In the genomic region with DNA sequence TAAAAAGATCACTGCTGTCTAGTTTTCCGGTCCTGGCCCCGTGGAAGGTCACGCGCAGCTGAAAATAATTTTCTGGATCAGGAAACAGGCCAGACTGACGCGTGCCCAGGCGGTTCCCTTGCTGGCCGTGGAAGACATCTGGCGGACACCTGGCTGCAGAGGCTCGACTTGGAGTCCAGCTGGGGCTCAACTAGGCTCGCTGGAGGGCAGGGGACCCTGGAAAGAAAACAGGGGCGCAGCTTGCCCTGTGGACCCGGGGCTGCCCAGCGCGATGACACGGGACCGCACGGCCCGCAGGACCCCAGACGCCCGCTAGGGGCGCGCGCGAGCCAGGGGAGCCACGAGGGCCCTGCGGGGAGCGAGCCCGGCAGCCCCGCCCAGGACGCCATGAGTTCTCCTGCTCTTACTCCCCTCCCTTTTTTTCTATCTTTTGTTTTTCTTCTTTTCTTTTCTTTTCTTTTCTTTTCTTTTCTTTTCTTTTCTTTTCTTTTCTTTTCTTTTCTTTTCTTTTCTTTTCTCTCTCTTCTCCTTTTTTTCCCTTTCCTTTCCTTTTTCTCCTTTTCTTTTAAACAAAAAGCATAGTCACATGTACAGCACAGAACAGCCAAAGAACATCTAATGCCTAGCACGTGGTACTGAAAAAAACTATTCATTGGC, we compare ENCODE assay signal across 8 cellular contexts. TPM values are rescaled to one million over a fixed set of nuclear protein-coding genes. Genes with fewer than 3 reads are reported as not detected.
DNase-seq lines count a peak whose midpoint lies in the region; ATAC-seq and TF ChIP-seq lines count a peak whose summit lies in the region.

No MANE protein-coding gene starts in this region.

- no peaks in the 10 kb centered on the region for H3K79me2 ChIP-seq in hepatocyte
- no peaks in the 10 kb centered on the region for H3K79me2 ChIP-seq in smooth muscle cell (ENCODE audit: low read depth)
- no peaks in the 10 kb centered on the region for H3K79me2 ChIP-seq in PC-9 (ENCODE audit: low read depth)

- H3K4me3 ChIP-seq in hepatocyte = no peak overlapping the region
- H3K4me3 ChIP-seq in smooth muscle cell = peak overlapping the region; percentile 32
- H3K4me3 ChIP-seq in PC-9 = no peak overlapping the region

- no peak overlapping the region for H3K27ac Mint-ChIP-seq in T-helper 17 cell

- TF ChIP-seq CTCF in hepatocyte (IDR thresholded peaks at IDR 0.05; ENCODE audit: poor library complexity) = peak; percentile 90
- TF ChIP-seq CTCF in smooth muscle cell (IDR thresholded peaks at IDR 0.05; ENCODE audit: borderline replicate concordance, insufficient read depth, poor library complexity, severe bottlenecking) = peak; percentile 96
- no peak for TF ChIP-seq CTCF in PC-9 (conservative IDR thresholded peaks at IDR 0.05)

- WGBS in hepatocyte (ENCODE audit: low lambda C conversion rate, missing lambda C conversion rate) = 16% methylated on average over 31 of the region's 32 CpGs
- WGBS in smooth muscle cell (ENCODE audit: low lambda C conversion rate) = 21% methylated on average over 32 of the region's 32 CpGs

- POLR2A ChIA-PET in PC-9 (lab: Charles Lee; ENCODE audit: unreplicated experiment) = no interaction called here

- H3K27me3 ChIP-seq in hepatocyte (no peaks in the 10 kb centered on the region), smooth muscle cell (ENCODE audit: low read depth) (no peaks in the 10 kb centered on the region), PC-9 (ENCODE audit: insufficient read depth, low read depth) (no peaks in the 10 kb centered on the region)

- H2AFZ ChIP-seq in hepatocyte (peak overlapping the region; percentile 24), smooth muscle cell (ENCODE audit: low read depth) (no peak overlapping the region), PC-9 (no peak overlapping the region)

- H3F3A ChIP-seq in smooth muscle cell (ENCODE audit: low read depth) = no peaks in the 10 kb centered on the region
- peaks cover 9% of the 10 kb centered on the region; the same call in 1 of the 2 replicates for H3F3A ChIP-seq in PC-9 (ENCODE audit: insufficient read depth, low read depth)

- CTCF ChIA-PET in PC-9 (lab: Charles Lee) = interaction anchor here (0.6 kb wide), 1 partner anchor 185 kb away, joined by 16 read pairs; no protein-coding TSS in a partner anchor

- peak overlapping the region; percentile 40 for H3K27ac ChIP-seq in hepatocyte
- H3K27ac ChIP-seq in smooth muscle cell (ENCODE audit: low read depth) = no peak overlapping the region
- H3K27ac ChIP-seq in PC-9 = no peak overlapping the region

- no peak overlapping the region for H3K4me3 Mint-ChIP-seq in T-helper 17 cell

- H3K9me2 ChIP-seq in hepatocyte (replicated peaks; ENCODE audit: insufficient read depth) = no peaks in the 10 kb centered on the region
- no peaks in the 10 kb centered on the region for H3K9me2 ChIP-seq in PC-9 (ENCODE audit: insufficient read depth)

- peaks cover 5% of the 10 kb centered on the region for H3K4me1 ChIP-seq in hepatocyte (ENCODE audit: insufficient read depth)
- H3K4me1 ChIP-seq in smooth muscle cell (ENCODE audit: low read depth) = no peaks in the 10 kb centered on the region
- H3K4me1 ChIP-seq in PC-9 (replicated peaks; ENCODE audit: insufficient read depth) = peaks cover 23% of the 10 kb centered on the region

- no peak overlapping the region for H3K9ac ChIP-seq in smooth muscle cell (ENCODE audit: low read depth)

- H3K36me3 ChIP-seq in hepatocyte (replicated peaks; ENCODE audit: insufficient read depth, low read depth) (no peaks in the 10 kb centered on the region), smooth muscle cell (ENCODE audit: low read depth) (no peaks in the 10 kb centered on the region), PC-9 (ENCODE audit: low read depth) (no peaks in the 10 kb centered on the region)

- BruUV-seq in PC-9 (replicated peaks; lab: Mats Ljungman, UMichigan) = no TSS peak

- DNase-seq in DMS53 (lab: John Stamatoyannopoulos, UW) (peak; percentile 29), DMS53 treated with DMSO at 0.1 percent for 48 hours (lab: John Stamatoyannopoulos, UW; ENCODE audit: unreplicated experiment) (no peak), T-helper 17 cell (peak; percentile 61 to 73 (median 72)), amniotic epithelial cell (ENCODE audit: low read depth) (peak; percentile 30), hepatocyte (ENCODE audit: low spot score) (peak; percentile 87), smooth muscle cell (lab: John Stamatoyannopoulos, UW; ENCODE audit: unreplicated experiment) (peak; percentile 15), PC-9 (no peak)

- intact Hi-C loops in PC-9 (cut with micrococcal nuclease; ENCODE audit: unreplicated experiment) = loop anchor here (5.0 kb wide), 1 partner anchor 56 kb away; no protein-coding TSS in a partner anchor

- no peaks in the 10 kb centered on the region for H3K27me3 Mint-ChIP-seq in T-helper 17 cell

- H3K4me2 ChIP-seq in hepatocyte (peak overlapping the region; percentile 64), smooth muscle cell (peak overlapping the region; percentile 79), PC-9 (no peak overlapping the region)

- H3K9me3 ChIP-seq in T-helper 17 cell (ENCODE audit: control insufficient read depth, low read length, poor library complexity, severe bottlenecking) (no peaks in the 10 kb centered on the region), hepatocyte (ENCODE audit: low read depth) (no peaks in the 10 kb centered on the region), smooth muscle cell (replicated peaks; ENCODE audit: low read depth) (no peaks in the 10 kb centered on the region), PC-9 (ENCODE audit: insufficient read depth, low read depth) (no peaks in the 10 kb centered on the region)

- no peaks in the 10 kb centered on the region for H4K20me1 ChIP-seq in hepatocyte (ENCODE audit: insufficient read depth, poor library complexity, severe bottlenecking)
- no peaks in the 10 kb centered on the region for H4K20me1 ChIP-seq in smooth muscle cell (ENCODE audit: low read depth)
- no peaks in the 10 kb centered on the region for H4K20me1 ChIP-seq in PC-9 (ENCODE audit: insufficient read depth)

- H3K36me3 Mint-ChIP-seq in T-helper 17 cell (ENCODE audit: low read depth) = peaks cover 2% of the 10 kb centered on the region

- ATAC-seq in HG03571 (IDR thresholded peaks at IDR 0.05; ENCODE audit: unreplicated experiment) (peak; percentile 62), T-helper 17 cell (peak; percentile 99)

- H3K4me1 Mint-ChIP-seq in T-helper 17 cell = peaks cover 21% of the 10 kb centered on the region

RNA-seq across cellular contexts. Expression of a gene that starts 43.2 kb away (rescaled TPM):
- total RNA-seq in T-helper 17 cell (10 to 100 TPM; 34.6 to 40.3 TPM), hepatocyte (52.8 and 59.8 TPM in 2 replicates), smooth muscle cell (52.1 and 94.8 TPM in 2 replicates), PC-9 (2021) (76.7 and 103 TPM in 2 replicates)
- polyA plus RNA-seq in hepatocyte (60.1 and 66.7 TPM in 2 replicates), smooth muscle cell (52.5 and 59.1 TPM in 2 replicates)

Comparison
In these comparisons a context has a peak if more than half of its experiments do, and no peak if none do; other contexts are left out.
1. DNase-seq: peak in DMS53 (single experiment), T-helper 17 cell (3 of 3), amniotic epithelial cell (single experiment), hepatocyte (single experiment) and smooth muscle cell (single experiment); none in DMS53 treated with DMSO at 0.1 percent for 48 hours (single experiment) and PC-9 (0 of 2).